1 cellular context compared by ENCODE assay signal in genomic region chr2:157364257-157364974, GRCh38.
TF ChIP-seq lines count a peak whose summit lies in the region.

No MANE protein-coding gene starts in this region.

TF ChIP-seq in GM12878, 131 proteins besides CTCF, POLR2A, EP300 and RAD21 (continued from another document):
- 0 out of 2 replicates have a peak, but pooled peaks have one; percentile 19 for TF ChIP-seq NR2F1 (conservative IDR thresholded peaks at IDR 0.05)
- TF ChIP-seq MEF2A (IDR thresholded peaks at IDR 0.05; ENCODE audit: insufficient read depth, low read depth, low read length): peak; percentile 89
- TF ChIP-seq ZNF687 (IDR thresholded peaks at IDR 0.05): no peak
- TF ChIP-seq RCOR1 (conservative IDR thresholded peaks at IDR 0.05; ENCODE audit: low read depth, low read length): no peak
- no peak for TF ChIP-seq SMAD5 (IDR thresholded peaks at IDR 0.05; ENCODE audit: low read depth)
- peak; percentile 96 for TF ChIP-seq RUNX3 (IDR thresholded peaks at IDR 0.05; ENCODE audit: low read length)
- TF ChIP-seq HDAC2 (IDR thresholded peaks at IDR 0.05): no peak
- TF ChIP-seq LARP7 (IDR thresholded peaks at IDR 0.05): no peak
- TF ChIP-seq SUZ12 (IDR thresholded peaks at IDR 0.05; ENCODE audit: unreplicated experiment): no peak
- TF ChIP-seq BMI1 (IDR thresholded peaks at IDR 0.05; ENCODE audit: borderline replicate concordance): no peak
- peak; percentile 64; the same call in 1 of the 2 replicates for TF ChIP-seq RELB (IDR thresholded peaks at IDR 0.05; ENCODE audit: low read depth)
- no peak for TF ChIP-seq SP1 (IDR thresholded peaks at IDR 0.05; ENCODE audit: low read depth, low read length)
- TF ChIP-seq BCL11A (IDR thresholded peaks at IDR 0.05; ENCODE audit: low read depth, low read length): peak; percentile 77; the same call in 1 of the 2 replicates
- no peak for TF ChIP-seq POLR2AphosphoS2 (IDR thresholded peaks at IDR 0.05; ENCODE audit: low read depth, low read length)
- no peak for TF ChIP-seq TARDBP (IDR thresholded peaks at IDR 0.05; ENCODE audit: borderline replicate concordance)
- TF ChIP-seq KLF5 (IDR thresholded peaks at IDR 0.05; ENCODE audit: partially characterized antibody): no peak
- peak; percentile 83 for TF ChIP-seq MTA2 (IDR thresholded peaks at IDR 0.05; ENCODE audit: low read depth)
- no peak for TF ChIP-seq HDGF (IDR thresholded peaks at IDR 0.05)
- no peak for TF ChIP-seq SMC3 (IDR thresholded peaks at IDR 0.05; ENCODE audit: borderline replicate concordance, low read length)
- TF ChIP-seq YBX1 (IDR thresholded peaks at IDR 0.05): no peak
- TF ChIP-seq IRF5 (IDR thresholded peaks at IDR 0.05; ENCODE audit: borderline replicate concordance): peak; percentile 54; the same call in 1 of the 2 replicates
- no peak for TF ChIP-seq SMAD1 (IDR thresholded peaks at IDR 0.05; ENCODE audit: low read depth, partially characterized antibody)
- peak; percentile 51; the same call in 1 of the 2 replicates for TF ChIP-seq CHD2 (IDR thresholded peaks at IDR 0.05; ENCODE audit: borderline replicate concordance, low read depth, low read length)
